In genomic region chr3:131892331-131892730, GRCh38 we compare ENCODE assay signal across 19 cellular contexts.
"Had no signal": no experiment of that assay in that cellular context is flagged by ENCODE, and none has a peak within 500 bp of the region (broad histone marks: within the 10 kb centered on the region; RNA-seq: fewer than 3 reads in every experiment).

No MANE protein-coding gene starts in this region.

- H3K4me1 ChIP-seq: ascending aorta, breast epithelium, right atrium auricular region, tibial artery, vagina had no signal

- H3K27ac Mint-ChIP-seq: activated naive CD4-positive, alpha-beta T cell treated with anti-CD3 and anti-CD28 coated beads, Interleukin-2, amount 10 ng/mL, durations not matched to agents 7 days and 5 days; memory B cell; natural killer cell had no signal

- H3K4me3 Mint-ChIP-seq: activated naive CD4-positive, alpha-beta T cell treated with anti-CD3 and anti-CD28 coated beads, Interleukin-2, amount 10 ng/mL, durations not matched to agents 7 days and 5 days; memory B cell; natural killer cell had no signal

- H3K36me3 Mint-ChIP-seq: activated naive CD4-positive, alpha-beta T cell treated with anti-CD3 and anti-CD28 coated beads, Interleukin-2, amount 10 ng/mL, durations not matched to agents 7 days and 5 days; memory B cell; natural killer cell had no signal

- H3K27me3 Mint-ChIP-seq: activated naive CD4-positive, alpha-beta T cell treated with anti-CD3 and anti-CD28 coated beads, Interleukin-2, amount 10 ng/mL, durations not matched to agents 7 days and 5 days had no signal

- H3K36me3 ChIP-seq: ascending aorta, breast epithelium, right atrium auricular region, tibial artery, vagina had no signal

- H3K9me3 ChIP-seq: ascending aorta, right atrium auricular region, vagina had no signal

- H3K27me3 ChIP-seq: ascending aorta, breast epithelium, right atrium auricular region, tibial artery, vagina had no signal

- H3K27ac ChIP-seq: ascending aorta, breast epithelium, right atrium auricular region, skin epidermis, tibial artery, vagina had no signal

- DNase-seq: activated CD4-positive, alpha-beta T cell treated with anti-CD3 and anti-CD28 coated beads, Interleukin-2, amount 50 U/mL, for 4 hours; activated CD4-positive, CD25-positive, alpha-beta regulatory T cell treated with anti-CD3 and anti-CD28 coated beads, Interleukin-2, amount 50 U/mL, for 72 hours; activated naive CD4-positive, alpha-beta T cell treated with anti-CD3 and anti-CD28 coated beads, Interleukin-2, amount 10 ng/mL, durations not matched to agents 7 days and 5 days; activated T-cell treated with anti-CD3 and anti-CD28 coated beads, Interleukin-2, amount 50 U/mL, for 1 hour; left ventricle myocardium superior; natural killer cell; nucleus accumbens; posterior cingulate gyrus; stimulated activated CD4-positive, alpha-beta T cell treated with anti-CD3 and anti-CD28 coated beads, Interleukin-15, amount 100 ng/mL, for 24 hours; stimulated activated CD4-positive, alpha-beta T cell treated with anti-CD3 and anti-CD28 coated beads, Interleukin-4, amount 100 ng/mL, for 1 hour; stimulated activated naive CD4-positive, alpha-beta T cell; T-helper 9 cell; tibial artery had no signal

- H3K4me1 Mint-ChIP-seq: activated naive CD4-positive, alpha-beta T cell treated with anti-CD3 and anti-CD28 coated beads, Interleukin-2, amount 10 ng/mL, durations not matched to agents 7 days and 5 days; memory B cell; natural killer cell had no signal

- H3K9me3 Mint-ChIP-seq: activated naive CD4-positive, alpha-beta T cell treated with anti-CD3 and anti-CD28 coated beads, Interleukin-2, amount 10 ng/mL, durations not matched to agents 7 days and 5 days had no signal

- H3K4me3 ChIP-seq: ascending aorta, breast epithelium, right atrium auricular region, skin epidermis, tibial artery, vagina had no signal
